In genomic region chr14:61538464-61539022, GRCh38 we compare ENCODE assay signal across 1 cellular context.
TF ChIP-seq lines count a peak whose summit lies in the region.

No MANE protein-coding gene starts in this region.

TF ChIP-seq in GM23338, 12 proteins besides CTCF, POLR2A, EP300 and RAD21 (continued from another document):
- TF ChIP-seq, protein P1, sequence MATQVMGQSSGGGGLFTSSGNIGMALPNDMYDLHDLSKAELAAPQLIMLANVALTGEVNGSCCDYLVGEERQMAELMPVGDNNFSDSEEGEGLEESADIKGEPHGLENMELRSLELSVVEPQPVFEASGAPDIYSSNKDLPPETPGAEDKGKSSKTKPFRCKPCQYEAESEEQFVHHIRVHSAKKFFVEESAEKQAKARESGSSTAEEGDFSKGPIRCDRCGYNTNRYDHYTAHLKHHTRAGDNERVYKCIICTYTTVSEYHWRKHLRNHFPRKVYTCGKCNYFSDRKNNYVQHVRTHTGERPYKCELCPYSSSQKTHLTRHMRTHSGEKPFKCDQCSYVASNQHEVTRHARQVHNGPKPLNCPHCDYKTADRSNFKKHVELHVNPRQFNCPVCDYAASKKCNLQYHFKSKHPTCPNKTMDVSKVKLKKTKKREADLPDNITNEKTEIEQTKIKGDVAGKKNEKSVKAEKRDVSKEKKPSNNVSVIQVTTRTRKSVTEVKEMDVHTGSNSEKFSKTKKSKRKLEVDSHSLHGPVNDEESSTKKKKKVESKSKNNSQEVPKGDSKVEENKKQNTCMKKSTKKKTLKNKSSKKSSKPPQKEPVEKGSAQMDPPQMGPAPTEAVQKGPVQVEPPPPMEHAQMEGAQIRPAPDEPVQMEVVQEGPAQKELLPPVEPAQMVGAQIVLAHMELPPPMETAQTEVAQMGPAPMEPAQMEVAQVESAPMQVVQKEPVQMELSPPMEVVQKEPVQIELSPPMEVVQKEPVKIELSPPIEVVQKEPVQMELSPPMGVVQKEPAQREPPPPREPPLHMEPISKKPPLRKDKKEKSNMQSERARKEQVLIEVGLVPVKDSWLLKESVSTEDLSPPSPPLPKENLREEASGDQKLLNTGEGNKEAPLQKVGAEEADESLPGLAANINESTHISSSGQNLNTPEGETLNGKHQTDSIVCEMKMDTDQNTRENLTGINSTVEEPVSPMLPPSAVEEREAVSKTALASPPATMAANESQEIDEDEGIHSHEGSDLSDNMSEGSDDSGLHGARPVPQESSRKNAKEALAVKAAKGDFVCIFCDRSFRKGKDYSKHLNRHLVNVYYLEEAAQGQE (IDR thresholded peaks at IDR 0.05; ENCODE audit: unreplicated experiment): no peak
